1 cellular context compared by ENCODE assay signal in the genomic region with DNA sequence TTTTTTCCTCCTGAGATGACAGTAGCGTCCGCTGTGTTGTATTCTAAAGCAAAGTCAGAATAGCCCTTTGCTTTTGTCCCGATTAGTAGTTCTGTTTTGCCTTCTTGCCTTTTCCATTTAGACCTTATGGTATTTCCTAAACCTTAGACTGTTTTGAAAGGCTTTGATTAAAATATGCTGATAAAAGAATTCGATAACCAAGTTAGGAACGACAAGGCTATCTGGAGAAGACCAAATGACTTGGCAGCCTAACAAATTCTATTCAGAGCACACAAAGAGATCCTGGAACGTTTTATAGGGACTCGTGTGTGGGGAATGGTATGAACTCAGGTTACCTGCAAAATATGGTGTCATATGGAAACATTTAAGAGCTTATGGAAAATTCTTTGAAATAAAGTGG.
TF ChIP-seq lines count a peak whose summit lies in the region.

No MANE protein-coding gene starts in this region.

TF ChIP-seq in K562, 482 proteins besides CTCF, POLR2A, EP300 and RAD21:
- TF ChIP-seq, protein P1, sequence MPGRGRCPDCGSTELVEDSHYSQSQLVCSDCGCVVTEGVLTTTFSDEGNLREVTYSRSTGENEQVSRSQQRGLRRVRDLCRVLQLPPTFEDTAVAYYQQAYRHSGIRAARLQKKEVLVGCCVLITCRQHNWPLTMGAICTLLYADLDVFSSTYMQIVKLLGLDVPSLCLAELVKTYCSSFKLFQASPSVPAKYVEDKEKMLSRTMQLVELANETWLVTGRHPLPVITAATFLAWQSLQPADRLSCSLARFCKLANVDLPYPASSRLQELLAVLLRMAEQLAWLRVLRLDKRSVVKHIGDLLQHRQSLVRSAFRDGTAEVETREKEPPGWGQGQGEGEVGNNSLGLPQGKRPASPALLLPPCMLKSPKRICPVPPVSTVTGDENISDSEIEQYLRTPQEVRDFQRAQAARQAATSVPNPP (IDR thresholded peaks at IDR 0.05; ENCODE audit: borderline replicate concordance, insufficient read depth, insufficient read length) = no peak
- TF ChIP-seq, protein P2, sequence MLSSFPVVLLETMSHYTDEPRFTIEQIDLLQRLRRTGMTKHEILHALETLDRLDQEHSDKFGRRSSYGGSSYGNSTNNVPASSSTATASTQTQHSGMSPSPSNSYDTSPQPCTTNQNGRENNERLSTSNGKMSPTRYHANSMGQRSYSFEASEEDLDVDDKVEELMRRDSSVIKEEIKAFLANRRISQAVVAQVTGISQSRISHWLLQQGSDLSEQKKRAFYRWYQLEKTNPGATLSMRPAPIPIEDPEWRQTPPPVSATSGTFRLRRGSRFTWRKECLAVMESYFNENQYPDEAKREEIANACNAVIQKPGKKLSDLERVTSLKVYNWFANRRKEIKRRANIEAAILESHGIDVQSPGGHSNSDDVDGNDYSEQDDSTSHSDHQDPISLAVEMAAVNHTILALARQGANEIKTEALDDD (IDR thresholded peaks at IDR 0.05) = peak; percentile 46; the same call in 1 of the 2 replicates
